Comparison of ENCODE assay signal across 16 cellular contexts in genomic region chr19:22622901-22623840, GRCh38. TPM values are rescaled to one million over a fixed set of nuclear protein-coding genes. Genes with fewer than 3 reads are reported as not detected.
DNase-seq lines count a peak whose midpoint lies in the region; ATAC-seq and TF ChIP-seq lines count a peak whose summit lies in the region.
"Had no signal": no experiment of that assay in that cellular context is flagged by ENCODE, and none has a peak within 500 bp of the region (broad histone marks: within the 10 kb centered on the region; RNA-seq: fewer than 3 reads in every experiment).

No MANE protein-coding gene starts in this region.

- H2AFZ ChIP-seq in SK-N-SH (ENCODE audit: low read depth) (no peak overlapping the region), osteoblast (ENCODE audit: low read length) (no peak overlapping the region), Karpas-422 (ENCODE audit: low read length) (no peak overlapping the region)

- DNase-seq in SK-N-SH (peak; percentile 83), Right ventricle myocardium inferior (ENCODE audit: missing footprints) (no peak), osteoblast (ENCODE audit: insufficient read length, low spot score, missing footprints) (peak; percentile 56), tibial artery (no peak), SIG-M5 treated with dmso at 0.1 percent for 504 hours (lab: John Stamatoyannopoulos, UW; ENCODE audit: unreplicated experiment) (no peak), Karpas-422 (no peak), erythroblast (lab: John Stamatoyannopoulos, UW) (no peak)
- DNase-seq: activated CD4-positive, alpha-beta T cell treated with anti-CD3 and anti-CD28 coated beads for 1 hour; activated naive CD4-positive, alpha-beta T cell treated with anti-CD3 and anti-CD28 coated beads, Interleukin-2, amount 50 U/mL, for 16 hours; AML-193; foreskin melanocyte; MG63; NCI-H2029; NCI-H748 treated with DMSO at 0.1 percent for 48 hours had no signal

- no peak for TF ChIP-seq EP300 in SK-N-SH (IDR thresholded peaks at IDR 0.05; ENCODE audit: borderline replicate concordance in 1 of 2, low read depth in 1 of 2, low read length in 1 of 2)

- H4K20me1 ChIP-seq in SK-N-SH (ENCODE audit: insufficient read depth) (no peaks in the 10 kb centered on the region), osteoblast (ENCODE audit: insufficient read depth, low read length) (no peaks in the 10 kb centered on the region), Karpas-422 (ENCODE audit: insufficient read depth, low read depth, low read length) (no peaks in the 10 kb centered on the region)

- no peak for TF ChIP-seq RAD21 in SK-N-SH (IDR thresholded peaks at IDR 0.05; ENCODE audit: low read length)

- no peak overlapping the region for H3K4me2 ChIP-seq in SK-N-SH
- no peak overlapping the region for H3K4me2 ChIP-seq in osteoblast (ENCODE audit: insufficient read depth, low read length)
- no peak overlapping the region for H3K4me2 ChIP-seq in Karpas-422 (ENCODE audit: low read depth, low read length, poor library complexity, severe bottlenecking)

- H3K27me3 ChIP-seq in SK-N-SH (ENCODE audit: insufficient read depth): no peaks in the 10 kb centered on the region
- no peaks in the 10 kb centered on the region for H3K27me3 ChIP-seq in osteoblast (ENCODE audit: insufficient read depth, low read length)
- peaks cover 0 to 30% of the 10 kb centered on the region in 2 donors for H3K27me3 ChIP-seq in tibial artery
- no peaks in the 10 kb centered on the region for H3K27me3 ChIP-seq in Karpas-422 (ENCODE audit: low read length)
- H3K27me3 ChIP-seq: MG63 had no signal

- TF ChIP-seq CTCF in SK-N-SH (IDR thresholded peaks at IDR 0.05) (no peak), osteoblast (IDR thresholded peaks at IDR 0.05; ENCODE audit: extremely low read depth, low read depth, low read length) (no peak), tibial artery (IDR thresholded peaks at IDR 0.05) (no peak)

- H3K4me3 ChIP-seq in SK-N-SH (ENCODE audit: low read depth in 2 of 2, low read length in 1 of 2) (peak overlapping the region in 1 of 2 experiments; percentile 17; a peak in 1 of 4 replicates), osteoblast (ENCODE audit: insufficient read depth, low read length) (no peak overlapping the region), tibial artery (peak overlapping the region; percentile 31 to 43), Karpas-422 (ENCODE audit: low read length) (no peak overlapping the region)
- H3K4me3 ChIP-seq: MG63 had no signal

- CTCF ChIA-PET in SK-N-SH (lab: Yijun Ruan, JAX): interaction anchor here (1.0 kb wide), 1 partner anchor 10 kb away, joined by 3 read pairs; no protein-coding TSS in a partner anchor

- H3K9me2 ChIP-seq in SK-N-SH (no peaks in the 10 kb centered on the region), Karpas-422 (replicated peaks; ENCODE audit: insufficient read depth, low read length) (no peaks in the 10 kb centered on the region)

- intact Hi-C loops in Right ventricle myocardium inferior (cut with DNase I): no loop called here
- intact Hi-C loops in tibial artery (cut with DNase I; ENCODE audit: low total_unique reads): no loop called here

- no peak for TF ChIP-seq POLR2A in erythroblast (IDR thresholded peaks at IDR 0.05; ENCODE audit: low read length)

- no peaks in the 10 kb centered on the region; a peak in 1 of 4 replicates for H3K4me1 ChIP-seq in SK-N-SH (ENCODE audit: control insufficient read depth in 1 of 2, insufficient read depth in 2 of 2, low read depth in 1 of 2, low read length in 1 of 2)
- no peaks in the 10 kb centered on the region for H3K4me1 ChIP-seq in osteoblast (ENCODE audit: insufficient read depth, low read length)
- peaks cover 0 to 9% (median 4%) of the 10 kb centered on the region in 4 donors for H3K4me1 ChIP-seq in tibial artery
- no peaks in the 10 kb centered on the region for H3K4me1 ChIP-seq in Karpas-422 (ENCODE audit: low read length)

- H3K9ac ChIP-seq in SK-N-SH: no peak overlapping the region
- no peak overlapping the region for H3K9ac ChIP-seq in Karpas-422 (ENCODE audit: low read length)

- H3K9me3 ChIP-seq in SK-N-SH: no peaks in the 10 kb centered on the region
- H3K9me3 ChIP-seq in osteoblast (ENCODE audit: low read depth, low read length): no peaks in the 10 kb centered on the region
- H3K9me3 ChIP-seq in tibial artery: no peaks in the 10 kb centered on the region
- peaks cover 26% of the 10 kb centered on the region for H3K9me3 ChIP-seq in Karpas-422 (ENCODE audit: low read length)
- H3K9me3 ChIP-seq: MG63 had no signal

- WGBS in SK-N-SH (ENCODE audit: low lambda C conversion rate): 17% methylated on average over 13 of the region's 71 CpGs

- POLR2A ChIA-PET in SK-N-SH (lab: Yijun Ruan, JAX): no interaction called here

- H3K36me3 ChIP-seq in SK-N-SH (replicated peaks in 1 of 2; ENCODE audit: control insufficient read depth in 1 of 2, insufficient read depth in 2 of 2, low read length in 1 of 2) (no peaks in the 10 kb centered on the region), osteoblast (ENCODE audit: insufficient read depth, low read length) (no peaks in the 10 kb centered on the region), tibial artery (no peaks in the 10 kb centered on the region), Karpas-422 (ENCODE audit: insufficient read depth, low read length) (no peaks in the 10 kb centered on the region)
- H3K36me3 ChIP-seq: MG63 had no signal

- H3F3A ChIP-seq in SK-N-SH (replicated peaks; ENCODE audit: insufficient read depth): no peaks in the 10 kb centered on the region

- H3K79me2 ChIP-seq in SK-N-SH (ENCODE audit: insufficient read depth): no peaks in the 10 kb centered on the region
- no peaks in the 10 kb centered on the region for H3K79me2 ChIP-seq in osteoblast (ENCODE audit: insufficient read depth, low read length)
- no peaks in the 10 kb centered on the region for H3K79me2 ChIP-seq in Karpas-422 (ENCODE audit: low read length)

- H3K27ac ChIP-seq in SK-N-SH (ENCODE audit: low read depth in 2 of 2, low read length in 1 of 2) (no peak overlapping the region), osteoblast (ENCODE audit: low read depth, low read length) (no peak overlapping the region), tibial artery (no peak overlapping the region), Karpas-422 (ENCODE audit: low read length) (no peak overlapping the region)

- ATAC-seq in Right ventricle myocardium inferior (peak; percentile 79), HG03025 (IDR thresholded peaks at IDR 0.05; ENCODE audit: low FRiP score, unreplicated experiment) (no peak)

TF ChIP-seq in SK-N-SH, 30 proteins besides CTCF, POLR2A, EP300 and RAD21 (continues in another document):
- TF ChIP-seq USF1 (IDR thresholded peaks at IDR 0.05; ENCODE audit: borderline replicate concordance, low read depth): no peak
- TF ChIP-seq REST (IDR thresholded peaks at IDR 0.05; ENCODE audit: low read depth, low read length): no peak
- no peak for TF ChIP-seq SMC3 (IDR thresholded peaks at IDR 0.05; ENCODE audit: low read depth, low read length)
- TF ChIP-seq RCOR1 (IDR thresholded peaks at IDR 0.05; ENCODE audit: low read length): no peak
- no peak for TF ChIP-seq YY1 (IDR thresholded peaks at IDR 0.05; ENCODE audit: low read depth)
- TF ChIP-seq USF2 (IDR thresholded peaks at IDR 0.05; ENCODE audit: borderline replicate concordance, low read depth, low read length): no peak
- no peak for TF ChIP-seq MAX (IDR thresholded peaks at IDR 0.05; ENCODE audit: low read depth)
- TF ChIP-seq MEF2A (IDR thresholded peaks at IDR 0.05; ENCODE audit: borderline replicate concordance, low read depth): no peak

RNA-seq across cellular contexts. Expression of gene ZNF492, which starts 11.0 kb away (rescaled TPM):
- polyA plus RNA-seq in SK-N-SH (2012; rRNA removed): 0.26 and 0.28 TPM in 2 replicates
- polyA plus RNA-seq in SK-N-SH (2012; cell fraction: cytosol; rRNA removed): 0.30 and 0.34 TPM in 2 replicates
- 0.28 and 0.31 TPM in 2 replicates for polyA plus RNA-seq in SK-N-SH (2012; cell fraction: nucleus; rRNA removed)
- total RNA-seq in Right ventricle myocardium inferior (0.16 TPM), osteoblast (0.29 and 0.36 TPM in 2 replicates)
- total RNA-seq in Karpas-422 (2014; rRNA removed; shearing (Covaris generic); ENCODE audit: low replicate concordance): not detected in 2 replicates
- total RNA-seq: mesothelial cell of epicardium had no signal

Comparison
In these comparisons a context has a peak if more than half of its experiments do, and no peak if none do; other contexts are left out.
1. DNase-seq: peak in SK-N-SH (single experiment) and osteoblast (single experiment); none in Right ventricle myocardium inferior (single experiment), tibial artery (0 of 2), SIG-M5 treated with dmso at 0.1 percent for 504 hours (single experiment), Karpas-422 (single experiment) and erythroblast (0 of 2).
2. H3K4me3 ChIP-seq: peak in tibial artery (2 of 2); none in osteoblast (single experiment) and Karpas-422 (single experiment).